ENCODE assay signal across 36 cellular contexts in genomic region chr12:96478011-96478410, GRCh38.
"Had no signal": no experiment of that assay in that cellular context is flagged by ENCODE, and none has a peak within 500 bp of the region (broad histone marks: within the 10 kb centered on the region; RNA-seq: fewer than 3 reads in every experiment).

No MANE protein-coding gene starts in this region.

- H3K36me3 ChIP-seq: cardiac muscle cell, Peyer's patch had no signal

- ATAC-seq: activated CD8-positive, alpha-beta memory T cell treated with anti-CD3 and anti-CD28 coated beads, Interleukin-2, amount 10 ng/mL, durations not matched to agents 7 days and 5 days; PC-3 had no signal

- H3K36me3 Mint-ChIP-seq: activated CD8-positive, alpha-beta memory T cell treated with anti-CD3 and anti-CD28 coated beads, Interleukin-2, amount 10 ng/mL, durations not matched to agents 7 days and 5 days; activated naive CD8-positive, alpha-beta T cell treated with anti-CD3 and anti-CD28 coated beads for 36 hours had no signal

- H3K27me3 ChIP-seq: cardiac muscle cell, Peyer's patch had no signal

- H3K4me1 ChIP-seq: Peyer's patch had no signal

- H3K4me3 Mint-ChIP-seq: activated CD4-positive, alpha-beta memory T cell treated with anti-CD3 and anti-CD28 coated beads, Interleukin-2, amount 10 ng/mL, durations not matched to agents 7 days and 5 days; activated CD8-positive, alpha-beta memory T cell treated with anti-CD3 and anti-CD28 coated beads, Interleukin-2, amount 10 ng/mL, durations not matched to agents 7 days and 5 days; activated naive CD8-positive, alpha-beta T cell treated with anti-CD3 and anti-CD28 coated beads for 36 hours; central memory CD8-positive, alpha-beta T cell had no signal

- H3K9me3 Mint-ChIP-seq: activated CD4-positive, alpha-beta memory T cell treated with anti-CD3 and anti-CD28 coated beads, Interleukin-2, amount 10 ng/mL, durations not matched to agents 7 days and 5 days; activated naive CD8-positive, alpha-beta T cell treated with anti-CD3 and anti-CD28 coated beads for 36 hours; central memory CD8-positive, alpha-beta T cell had no signal

- H3K4me3 ChIP-seq: cardiac muscle cell, Peyer's patch had no signal

- H3K27me3 Mint-ChIP-seq: activated CD8-positive, alpha-beta memory T cell treated with anti-CD3 and anti-CD28 coated beads, Interleukin-2, amount 10 ng/mL, durations not matched to agents 7 days and 5 days; activated naive CD8-positive, alpha-beta T cell treated with anti-CD3 and anti-CD28 coated beads for 36 hours; central memory CD8-positive, alpha-beta T cell had no signal

- DNase-seq: activated CD4-positive, alpha-beta memory T cell treated with anti-CD3 and anti-CD28 coated beads, Interleukin-2, amount 10 ng/mL, durations not matched to agents 7 days and 5 days; activated CD4-positive, alpha-beta T cell treated with anti-CD3 and anti-CD28 coated beads for 1 hour; activated CD4-positive, alpha-beta T cell treated with anti-CD3 and anti-CD28 coated beads for 48 hours; activated CD4-positive, CD25-positive, alpha-beta regulatory T cell; activated CD8-positive, alpha-beta memory T cell treated with anti-CD3 and anti-CD28 coated beads for 24 hours; activated CD8-positive, alpha-beta memory T cell treated with anti-CD3 and anti-CD28 coated beads, Interleukin-2, amount 10 ng/mL, durations not matched to agents 7 days and 5 days; activated CD8-positive, alpha-beta memory T cell treated with anti-CD3 and anti-CD28 coated beads, Interleukin-2, amount 50 U/mL, for 48 hours; activated effector memory CD4-positive, alpha-beta T cell treated with Interleukin-2 at 50 U/mL for 16 hours; activated naive CD4-positive, alpha-beta T cell treated with anti-CD3 and anti-CD28 coated beads, Interleukin-2, amount 50 U/mL, for 16 hours; activated naive CD8-positive, alpha-beta T cell treated with anti-CD3 and anti-CD28 coated beads for 36 hours; activated T-cell treated with anti-CD3 and anti-CD28 coated beads, Interleukin-2, amount 50 U/mL, for 48 hours; amniotic stem cell; aorta; MM.1S; MV-4-11; NCI-H1092 treated with DMSO at 0.1 percent for 48 hours; NCI-H1417; NCI-H1694; NCI-H1930; NCI-H2081 treated with DMSO at 0.1 percent for 48 hours; NCI-H226; NCI-H446 treated with DMSO at 0.1 percent for 48 hours; NCI-H524; NCI-H69; NCI-H82; PC-3; Peyer's patch; RPMI8226; SW 1271; T-helper 1 cell; T-helper 2 cell; T-helper 9 cell had no signal

- H3K4me1 Mint-ChIP-seq: activated CD4-positive, alpha-beta memory T cell treated with anti-CD3 and anti-CD28 coated beads, Interleukin-2, amount 10 ng/mL, durations not matched to agents 7 days and 5 days had no signal

- H3K4me2 ChIP-seq: KMS-11 had no signal

- H3K9me3 ChIP-seq: Peyer's patch had no signal

- H3K27ac Mint-ChIP-seq: activated CD4-positive, alpha-beta memory T cell treated with anti-CD3 and anti-CD28 coated beads, Interleukin-2, amount 10 ng/mL, durations not matched to agents 7 days and 5 days; activated CD8-positive, alpha-beta memory T cell treated with anti-CD3 and anti-CD28 coated beads, Interleukin-2, amount 10 ng/mL, durations not matched to agents 7 days and 5 days; activated naive CD8-positive, alpha-beta T cell treated with anti-CD3 and anti-CD28 coated beads for 36 hours had no signal

- H3K27ac ChIP-seq: cardiac muscle cell, KMS-11, Peyer's patch, VCaP had no signal

- H3K9ac ChIP-seq: KMS-11 had no signal
